Comparison of ENCODE assay signal across 8 cellular contexts in the genomic region with DNA sequence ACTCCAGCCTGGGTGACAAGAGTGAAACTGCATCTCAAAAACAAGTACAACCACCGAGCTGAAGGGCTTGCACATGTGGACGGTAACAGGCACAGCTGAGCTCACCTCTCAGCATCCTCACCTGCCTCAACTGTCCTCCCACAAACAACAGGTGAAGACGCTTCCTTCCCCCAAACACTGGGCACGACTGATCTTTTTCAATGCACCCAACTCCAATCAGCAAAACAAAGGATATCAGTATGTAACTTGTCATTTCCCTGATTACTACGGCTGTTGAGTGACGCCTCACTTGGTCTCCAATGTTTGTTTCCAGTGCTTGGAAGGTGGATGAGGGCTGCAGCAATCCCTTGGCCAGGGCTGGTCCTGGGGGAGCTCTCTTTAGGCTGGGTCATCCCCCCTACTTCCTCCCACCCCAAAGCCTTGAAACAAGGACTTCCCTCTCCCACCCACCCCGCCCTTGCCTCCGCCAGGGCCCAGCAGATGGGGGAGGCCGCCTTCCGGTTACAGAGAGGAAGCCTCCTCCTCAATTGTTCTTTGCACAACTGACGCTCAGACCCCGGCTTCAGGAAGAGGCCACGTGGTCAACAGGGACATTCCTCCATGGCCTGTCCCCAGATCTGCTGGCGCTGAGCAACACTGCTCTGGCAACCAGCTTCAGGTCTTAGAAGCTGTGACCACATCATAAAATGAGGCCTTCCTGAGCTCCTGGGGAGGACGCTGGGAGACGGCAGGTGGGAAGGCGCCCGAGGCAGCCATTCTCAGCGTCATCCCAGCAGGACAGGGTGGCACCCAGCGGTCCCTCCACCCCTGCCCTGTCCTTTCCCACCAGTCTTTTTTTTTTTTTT. TPM values are rescaled to one million over a fixed set of nuclear protein-coding genes. Genes with fewer than 3 reads are reported as not detected.
DNase-seq lines count a peak whose midpoint lies in the region; ATAC-seq and TF ChIP-seq lines count a peak whose summit lies in the region.

No MANE protein-coding gene starts in this region.

- H3K4me1 Mint-ChIP-seq in T-helper 2 cell treated with Interferon-gamma antibody and Interleukin-4, amounts not matched to agents 5 μg/mL and 100 μg/mL, for 36 hours (ENCODE audit: low read depth): peaks cover 58% of the 10 kb centered on the region

- H3K36me3 ChIP-seq in esophagus squamous epithelium (no peaks in the 10 kb centered on the region), skeletal muscle tissue (ENCODE audit: control insufficient read depth in 3 of 3, insufficient read depth in 3 of 3, low read length in 3 of 3) (peaks cover 0 to 1% (median 0%) of the 10 kb centered on the region in 3 donors)

- H3K27me3 ChIP-seq in esophagus squamous epithelium: peaks cover 0 to 11% (median 0%) of the 10 kb centered on the region in 4 donors
- H3K27me3 ChIP-seq in skeletal muscle tissue (ENCODE audit: control insufficient read depth in 3 of 3, insufficient read depth in 3 of 3, low read length in 3 of 3): no peaks in the 10 kb centered on the region

- H3K4me1 ChIP-seq in esophagus squamous epithelium (peaks cover 3 to 47% (median 9%) of the 10 kb centered on the region in 3 donors), skeletal muscle tissue (ENCODE audit: control insufficient read depth in 3 of 3, insufficient read depth in 3 of 3, low read length in 3 of 3) (peaks cover 77 to 87% (median 82%) of the 10 kb centered on the region in 3 donors)

- H3K36me3 Mint-ChIP-seq in T-helper 2 cell treated with Interferon-gamma antibody and Interleukin-4, amounts not matched to agents 5 μg/mL and 100 μg/mL, for 36 hours (ENCODE audit: low read depth): peaks cover 67% of the 10 kb centered on the region

- TF ChIP-seq CTCF in GM13977 (IDR thresholded peaks at IDR 0.05; ENCODE audit: extremely low read depth, insufficient read depth, missing control alignments) (no peak), esophagus squamous epithelium (IDR thresholded peaks at IDR 0.05) (no peak)

- peak overlapping the region; percentile 89 for H3K4me3 Mint-ChIP-seq in T-helper 2 cell treated with Interferon-gamma antibody and Interleukin-4, amounts not matched to agents 5 μg/mL and 100 μg/mL, for 36 hours

- peak overlapping the region in 2 of 3 donors; percentile 24 to 45 for H3K9ac ChIP-seq in skeletal muscle tissue (ENCODE audit: low read depth in 1 of 3, low read length in 3 of 3)

- H3K27me3 Mint-ChIP-seq in T-helper 2 cell treated with Interferon-gamma antibody and Interleukin-4, amounts not matched to agents 5 μg/mL and 100 μg/mL, for 36 hours (ENCODE audit: low read depth): no peaks in the 10 kb centered on the region

- DNase-seq in GM13977 (ENCODE audit: low spot score) (peak; percentile 62), esophagus squamous epithelium (lab: John Stamatoyannopoulos, UW) (no peak), putamen (ENCODE audit: low spot score) (no peak)
- DNase-seq in T-helper 2 cell treated with Interferon-gamma antibody and Interleukin-4, amounts not matched to agents 5 μg/mL and 100 μg/mL, for 36 hours (ENCODE audit: low spot score): peak; percentile 68

- ATAC-seq in GM18498 (IDR thresholded peaks at IDR 0.05; ENCODE audit: unreplicated experiment) (no peak), HG03045 (IDR thresholded peaks at IDR 0.05; ENCODE audit: unreplicated experiment) (no peak), GM18858 (IDR thresholded peaks at IDR 0.05; ENCODE audit: unreplicated experiment) (no peak)

- peak in 1 of 4 donors; percentile 13 for TF ChIP-seq POLR2A in esophagus squamous epithelium (IDR thresholded peaks at IDR 0.05)

- in situ Hi-C loops in GM13977 (cut with MboI; ENCODE audit: low pct_unique_long_range_greater_than_20kb, low sequenced_read_pairs, unreplicated experiment): no loop called here

- no peaks in the 10 kb centered on the region for H3K9me3 ChIP-seq in esophagus squamous epithelium
- no peaks in the 10 kb centered on the region for H3K9me3 ChIP-seq in skeletal muscle tissue (ENCODE audit: control insufficient read depth in 3 of 3, low read length in 3 of 3)

- H3K4me3 ChIP-seq in esophagus squamous epithelium (peak overlapping the region in 2 of 4 donors; percentile 3 to 34), skeletal muscle tissue (ENCODE audit: low read length in 3 of 3) (peak overlapping the region in 2 of 3 donors; percentile 48 to 54)

- 67 to 71% methylated on average over 13 to 15 of the region's 20 CpGs for WGBS in esophagus squamous epithelium, 2 donors

- H3K27ac ChIP-seq in esophagus squamous epithelium (peak overlapping the region; percentile 58 to 85 (median 72)), skeletal muscle tissue (ENCODE audit: low read depth, low read length) (peak overlapping the region; percentile 70)

- H3K9me3 Mint-ChIP-seq in T-helper 2 cell treated with Interferon-gamma antibody and Interleukin-4, amounts not matched to agents 5 μg/mL and 100 μg/mL, for 36 hours: no peaks in the 10 kb centered on the region

- H3K27ac Mint-ChIP-seq in T-helper 2 cell treated with Interferon-gamma antibody and Interleukin-4, amounts not matched to agents 5 μg/mL and 100 μg/mL, for 36 hours: peak overlapping the region; percentile 96

- intact Hi-C loops in esophagus squamous epithelium (cut with DNase I): no loop called here

RNA-seq across cellular contexts. Expression of gene FAM78A, which starts 5.9 kb away (rescaled TPM):
- total RNA-seq in esophagus squamous epithelium (1 to 10 TPM in 3 of 4 donors, under 1 TPM in 1; 0.61 to 2.9 (median 2.0) TPM), skeletal muscle tissue (14.6 TPM)

RNA-seq across cellular contexts. Expression of gene PLPP7, which starts 19.1 kb away (rescaled TPM):
- 1 to 10 TPM in 1 of 4 donors, under 1 TPM in 2, not detected in 1; 0.40 to 2.9 (median 0.97) TPM for total RNA-seq in esophagus squamous epithelium
- 34.4 TPM for total RNA-seq in skeletal muscle tissue

Comparison
In these comparisons a context has a peak if more than half of its experiments do, and no peak if none do; other contexts are left out.
1. DNase-seq: peak in GM13977 (single experiment) and T-helper 2 cell treated with Interferon-gamma antibody and Interleukin-4, amounts not matched to agents 5 μg/mL and 100 μg/mL, for 36 hours (single experiment); none in esophagus squamous epithelium (single experiment) and putamen (single experiment).